13 cellular contexts compared by ENCODE assay signal in the genomic region with DNA sequence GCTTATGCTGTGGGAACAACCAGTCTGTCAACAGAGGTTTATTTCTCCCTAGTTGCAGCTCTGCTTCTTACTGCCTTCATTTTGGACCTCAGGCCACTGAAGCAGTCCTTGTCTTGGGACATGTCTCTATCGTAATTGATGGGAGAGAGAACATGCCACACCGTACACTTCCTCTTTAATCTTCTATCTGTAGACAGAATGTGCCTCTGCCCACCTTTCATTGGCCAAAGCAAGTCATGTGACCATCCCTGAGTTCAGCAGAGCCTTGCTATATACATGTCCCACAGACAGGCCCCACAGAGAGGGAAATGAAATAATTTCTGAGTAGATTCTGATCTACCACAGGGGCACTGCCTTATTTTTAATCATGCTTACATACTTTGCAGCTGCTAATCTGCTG.
DNase-seq lines count a peak whose midpoint lies in the region; ATAC-seq and TF ChIP-seq lines count a peak whose summit lies in the region.
"Had no signal": no experiment of that assay in that cellular context is flagged by ENCODE, and none has a peak within 500 bp of the region (broad histone marks: within the 10 kb centered on the region; RNA-seq: fewer than 3 reads in every experiment).

No MANE protein-coding gene starts in this region.

- H3K27ac ChIP-seq in OCI-LY3 (ENCODE audit: low read length) = no peak overlapping the region
- H3K27ac ChIP-seq in foreskin keratinocyte = no peak overlapping the region
- H3K27ac ChIP-seq: SK-N-MC, VCaP had no signal

- peaks cover 7% of the 10 kb centered on the region for H3K4me1 ChIP-seq in OCI-LY3 (ENCODE audit: low read length)
- no peaks in the 10 kb centered on the region for H3K4me1 ChIP-seq in foreskin keratinocyte

- H3K9me3 ChIP-seq in OCI-LY3 (ENCODE audit: insufficient read depth, low read length) = no peaks in the 10 kb centered on the region

- no peak for TF ChIP-seq POLR2A in GM18505 (IDR thresholded peaks at IDR 0.05; ENCODE audit: borderline replicate concordance, extremely low read depth, insufficient read depth, insufficient read length)

- H3K27me3 ChIP-seq in OCI-LY3 (ENCODE audit: low read depth, low read length) (no peaks in the 10 kb centered on the region), foreskin keratinocyte (no peaks in the 10 kb centered on the region)

- no peaks in the 10 kb centered on the region for H3K79me2 ChIP-seq in OCI-LY3 (ENCODE audit: low read length)

- no peaks in the 10 kb centered on the region for H4K20me1 ChIP-seq in OCI-LY3 (ENCODE audit: insufficient read depth, low read length)

- TF ChIP-seq CTCF in OCI-LY3 (IDR thresholded peaks at IDR 0.05; ENCODE audit: low read depth, low read length) = no peak
- TF ChIP-seq CTCF in foreskin keratinocyte (conservative IDR thresholded peaks at IDR 0.05) = no peak

- peak overlapping the region; percentile 78 for H2AFZ ChIP-seq in OCI-LY3 (ENCODE audit: low read depth, low read length)

- ATAC-seq in GM18505 (IDR thresholded peaks at IDR 0.05; ENCODE audit: unreplicated experiment) = peak; percentile 52
- ATAC-seq in GM21360 (IDR thresholded peaks at IDR 0.05; ENCODE audit: unreplicated experiment) = peak; percentile 77
- peak; percentile 53 for ATAC-seq in HG03060 (IDR thresholded peaks at IDR 0.05; ENCODE audit: low read depth, unreplicated experiment)
- no peak for ATAC-seq in foreskin keratinocyte

- no peak overlapping the region for H3K4me3 ChIP-seq in OCI-LY3 (ENCODE audit: low read length)
- H3K4me3 ChIP-seq: SK-N-MC had no signal

- DNase-seq in DMS 273 treated with DMSO at 0.1 percent for 48 hours (lab: John Stamatoyannopoulos, UW) (no peak), foreskin keratinocyte (no peak), H4 (ENCODE audit: low spot score) (no peak)
- DNase-seq in stimulated activated CD4-positive, alpha-beta T cell treated with anti-CD3 and anti-CD28 coated beads, Interleukin-2, amount 100 ng/mL, for 48 hours = no peak
- DNase-seq: activated CD8-positive, alpha-beta memory T cell treated with anti-CD3 and anti-CD28 coated beads, Interleukin-2, amount 50 U/mL, for 4 hours; activated naive CD8-positive, alpha-beta T cell treated with anti-CD3 and anti-CD28 coated beads, Interleukin-2, amount 10 ng/mL, durations not matched to agents 7 days and 5 days; HFFc6 had no signal

- no peak overlapping the region for H3K9ac ChIP-seq in OCI-LY3 (ENCODE audit: low read length)

- H3K36me3 ChIP-seq in OCI-LY3 (replicated peaks; ENCODE audit: low read depth, low read length) = no peaks in the 10 kb centered on the region

- no peak overlapping the region for H3K4me2 ChIP-seq in OCI-LY3 (ENCODE audit: low read length)
